In the genomic region with DNA sequence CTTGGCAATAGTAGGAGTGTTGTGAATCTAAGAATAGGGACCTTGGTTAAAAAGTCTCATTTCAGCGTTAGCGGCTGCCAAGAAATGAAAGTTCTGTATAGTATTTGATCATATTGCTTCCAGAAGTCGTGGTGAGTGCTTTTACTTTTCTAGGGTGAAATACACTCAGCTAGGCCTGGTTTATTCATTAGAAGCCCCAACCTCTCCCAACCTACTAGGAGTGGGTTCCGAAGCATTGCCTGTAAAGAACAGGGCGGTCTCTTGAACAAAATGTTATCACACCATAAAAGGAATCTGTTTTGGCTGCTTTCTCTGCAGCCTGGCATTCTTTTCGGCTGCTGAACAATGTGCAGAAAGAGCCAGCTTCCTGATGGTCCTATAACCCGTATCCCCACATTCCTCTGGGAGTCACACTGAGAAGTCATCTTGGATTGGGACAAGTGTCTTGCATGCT, we compare ENCODE assay signal across 8 cellular contexts.
DNase-seq lines count a peak whose midpoint lies in the region; ATAC-seq and TF ChIP-seq lines count a peak whose summit lies in the region.

No MANE protein-coding gene starts in this region.

- no peak overlapping the region for H3K27ac ChIP-seq in RWPE2 (ENCODE audit: poor library complexity, severe bottlenecking)

- intact Hi-C loops in Right ventricle myocardium superior (cut with DNase I): no loop called here

- TF ChIP-seq CTCF in RWPE2 (IDR thresholded peaks at IDR 0.05; ENCODE audit: poor library complexity, severe bottlenecking): no peak

- no peaks in the 10 kb centered on the region for H3K27me3 ChIP-seq in RWPE2 (ENCODE audit: insufficient read depth, poor library complexity, severe bottlenecking)

- peak; percentile 12; the same call in 1 of the 3 replicates for ATAC-seq in RWPE2 (ENCODE audit: low read depth)
- ATAC-seq in Right ventricle myocardium superior (ENCODE audit: poor library complexity): peak; percentile 69
- no peak for ATAC-seq in GM18870 (IDR thresholded peaks at IDR 0.05; ENCODE audit: unreplicated experiment)
- no peak for ATAC-seq in HG03469 (IDR thresholded peaks at IDR 0.05; ENCODE audit: unreplicated experiment)
- no peak for ATAC-seq in GM21367 (IDR thresholded peaks at IDR 0.05; ENCODE audit: unreplicated experiment)

- no peaks in the 10 kb centered on the region for H3K36me3 ChIP-seq in RWPE2 (ENCODE audit: low read depth)

- H3K9me3 ChIP-seq in RWPE2 (ENCODE audit: severe bottlenecking): no peaks in the 10 kb centered on the region

- H3K4me3 ChIP-seq in RWPE2 (ENCODE audit: severe bottlenecking): no peak overlapping the region

- H3K4me1 ChIP-seq in RWPE2 (ENCODE audit: insufficient read depth, poor library complexity, severe bottlenecking): peaks cover 8% of the 10 kb centered on the region

- DNase-seq in AG08395 (ENCODE audit: low spot score) (peak; percentile 44), RWPE2 (ENCODE audit: low spot score) (no peak), Right ventricle myocardium superior (no peak), occipital lobe (lab: John Stamatoyannopoulos, UW) (peak; percentile 7), ecto neural progenitor cell (ENCODE audit: low spot score) (no peak)

Comparison
In these comparisons a context has a peak if more than half of its experiments do, and no peak if none do; other contexts are left out.
1. DNase-seq: peak in AG08395 (single experiment) and occipital lobe (single experiment); none in RWPE2 (single experiment), Right ventricle myocardium superior (single experiment) and ecto neural progenitor cell (single experiment).
2. ATAC-seq: peak in RWPE2 (single experiment) and Right ventricle myocardium superior (single experiment); none in GM18870 (single experiment), HG03469 (single experiment) and GM21367 (single experiment).